Comparison of ENCODE assay signal across 1 cellular context in genomic region chr6:167572841-167573271, GRCh38.
TF ChIP-seq lines count a peak whose summit lies in the region.

No MANE protein-coding gene starts in this region.

TF ChIP-seq in GM23338, 12 proteins besides CTCF, POLR2A, EP300 and RAD21 (continued from another document):
- TF ChIP-seq ZNF462 (CRISPR knock-in tag; IDR thresholded peaks at IDR 0.05) (no peak), EZH2 (IDR thresholded peaks at IDR 0.05; ENCODE audit: low read depth, unreplicated experiment) (no peak), ZNF114 (CRISPR knock-in tag; IDR thresholded peaks at IDR 0.05) (no peak), ZNF331 (CRISPR knock-in tag; IDR thresholded peaks at IDR 0.05; ENCODE audit: low read depth) (no peak), POLR2AphosphoS5 (IDR thresholded peaks at IDR 0.05; ENCODE audit: low read depth) (no peak), ETS1 (IDR thresholded peaks at IDR 0.05) (no peak), REST (IDR thresholded peaks at IDR 0.05; ENCODE audit: unreplicated experiment) (no peak), CREB1 (CRISPR knock-in tag; IDR thresholded peaks at IDR 0.05; ENCODE audit: low read depth) (no peak)
TF ChIP-seq in GM23338: peak in this region for 0.
